Comparison of ENCODE assay signal across 8 cellular contexts in genomic region chr6:53306819-53307347, GRCh38. TPM values are rescaled to one million over a fixed set of nuclear protein-coding genes. Genes with fewer than 3 reads are reported as not detected.
DNase-seq lines count a peak whose midpoint lies in the region; ATAC-seq and TF ChIP-seq lines count a peak whose summit lies in the region.

No MANE protein-coding gene starts in this region.

- no peaks in the 10 kb centered on the region for H3K9me3 Mint-ChIP-seq in activated CD4-positive, alpha-beta T cell treated with anti-CD3 and anti-CD28 coated beads, Interleukin-2, amount 10 ng/mL, durations not matched to agents 24 days and 14 days

- no peak overlapping the region for H3K4me3 ChIP-seq in left ventricle myocardium inferior

- DNase-seq in left ventricle myocardium inferior = no peak
- no peak for DNase-seq in Right ventricle myocardium inferior (ENCODE audit: missing footprints)
- peak; percentile 72 for DNase-seq in activated CD4-positive, alpha-beta T cell treated with anti-CD3 and anti-CD28 coated beads, Interleukin-2, amount 10 ng/mL, durations not matched to agents 24 days and 14 days
- no peak for DNase-seq in omental fat pad (ENCODE audit: low spot score)
- DNase-seq in NCI-H345 (lab: John Stamatoyannopoulos, UW) = no peak
- no peak for DNase-seq in C1 segment of cervical spinal cord (lab: John Stamatoyannopoulos, UW)
- DNase-seq in NCI-H446 (lab: John Stamatoyannopoulos, UW) = no peak

- peak overlapping the region; percentile 21 for H3K4me3 Mint-ChIP-seq in activated CD4-positive, alpha-beta T cell treated with anti-CD3 and anti-CD28 coated beads, Interleukin-2, amount 10 ng/mL, durations not matched to agents 24 days and 14 days

- peaks cover 12% of the 10 kb centered on the region for H3K36me3 Mint-ChIP-seq in activated CD4-positive, alpha-beta T cell treated with anti-CD3 and anti-CD28 coated beads, Interleukin-2, amount 10 ng/mL, durations not matched to agents 24 days and 14 days (ENCODE audit: low read depth)

- H3K9me3 ChIP-seq in left ventricle myocardium inferior (replicated peaks) = no peaks in the 10 kb centered on the region

- H3K27me3 ChIP-seq in left ventricle myocardium inferior (ENCODE audit: low read depth) = no peaks in the 10 kb centered on the region

- peaks cover 66% of the 10 kb centered on the region for H3K4me1 Mint-ChIP-seq in activated CD4-positive, alpha-beta T cell treated with anti-CD3 and anti-CD28 coated beads, Interleukin-2, amount 10 ng/mL, durations not matched to agents 24 days and 14 days

- TF ChIP-seq CTCF in left ventricle myocardium inferior (IDR thresholded peaks at IDR 0.05; ENCODE audit: borderline replicate concordance) = no peak
- no peak for TF ChIP-seq CTCF in omental fat pad (IDR thresholded peaks at IDR 0.05)

- no peaks in the 10 kb centered on the region for H3K36me3 ChIP-seq in left ventricle myocardium inferior

- no peak for ATAC-seq in Right ventricle myocardium inferior
- peak; percentile 41 for ATAC-seq in HG03097 (IDR thresholded peaks at IDR 0.05; ENCODE audit: low FRiP score, unreplicated experiment)
- ATAC-seq in omental fat pad (ENCODE audit: low FRiP score) = peak; percentile 11

- peak overlapping the region; percentile 5 for H3K27ac ChIP-seq in left ventricle myocardium inferior (replicated peaks)

- H3K27ac Mint-ChIP-seq in activated CD4-positive, alpha-beta T cell treated with anti-CD3 and anti-CD28 coated beads, Interleukin-2, amount 10 ng/mL, durations not matched to agents 24 days and 14 days = peak overlapping the region; percentile 80

- intact Hi-C loops in left ventricle myocardium inferior (cut with micrococcal nuclease) (no loop called here), Right ventricle myocardium inferior (cut with DNase I) (no loop called here)
- intact Hi-C loops in activated CD4-positive, alpha-beta T cell treated with anti-CD3 and anti-CD28 coated beads, Interleukin-2, amount 10 ng/mL, durations not matched to agents 24 days and 14 days (cut with micrococcal nuclease) = loop anchor here (1.0 to 5.0 kb wide), 7 partner anchors 16 to 325 kb away; no protein-coding TSS in a partner anchor

- H3K27me3 Mint-ChIP-seq in activated CD4-positive, alpha-beta T cell treated with anti-CD3 and anti-CD28 coated beads, Interleukin-2, amount 10 ng/mL, durations not matched to agents 24 days and 14 days = no peaks in the 10 kb centered on the region

- H3K4me1 ChIP-seq in left ventricle myocardium inferior = peaks cover 73% of the 10 kb centered on the region

RNA-seq across cellular contexts. Expression of gene ELOVL5, which starts 41.9 kb away (rescaled TPM):
- 19.0 TPM for total RNA-seq in left ventricle myocardium inferior
- 28.0 TPM for total RNA-seq in Right ventricle myocardium inferior
- 122 and 126 TPM in 2 replicates for total RNA-seq in activated CD4-positive, alpha-beta T cell treated with anti-CD3 and anti-CD28 coated beads, Interleukin-2, amount 10 ng/mL, durations not matched to agents 24 days and 14 days
- total RNA-seq in omental fat pad = 100 to 1,000 TPM; 125 to 251 (median 186) TPM
